In genomic region chr12:67900418-67900817, GRCh38 we compare ENCODE assay signal across 8 cellular contexts.
A peak's percentile ranks its signal among the peaks of the same experiment; 100 is the strongest.
DNase-seq lines count a peak whose midpoint lies in the region; ATAC-seq lines count a peak whose summit lies in the region.
"Not testable (repeated sequence)": the region's sequence is repeated elsewhere in the genome, so short reads cannot be mapped to it uniquely, and the experiment has no call there.

No MANE protein-coding gene starts in this region.

- not testable (repeated sequence) for H3K36me3 ChIP-seq in CD4-positive, CD25-positive, alpha-beta regulatory T cell (ENCODE audit: control insufficient read depth, insufficient read depth, low read length); CD8-positive, alpha-beta memory T cell (ENCODE audit: insufficient read depth, low read length)

- H3K36me3 Mint-ChIP-seq in CD4-positive, CD25-positive, alpha-beta regulatory T cell; CD8-positive, alpha-beta memory T cell; T-cell; activated CD4-positive, alpha-beta T cell treated with anti-CD3 and anti-CD28 coated beads, Interleukin-2, amount 10 ng/mL, durations not matched to agents 7 days and 5 days (ENCODE audit: low read depth); activated naive CD4-positive, alpha-beta T cell treated with anti-CD3 and anti-CD28 coated beads, Interleukin-2, amount 50 U/mL, for 24 hours; naive thymus-derived CD8-positive, alpha-beta T cell: not testable (repeated sequence)

- not testable (repeated sequence) for H3K27ac ChIP-seq in CD4-positive, CD25-positive, alpha-beta regulatory T cell (ENCODE audit: insufficient read depth, low read length, poor library complexity, severe bottlenecking); CD8-positive, alpha-beta memory T cell (ENCODE audit: low read depth, low read length)

- peak in 2 of 3 donors; percentile 6 to 46 for DNase-seq in CD4-positive, CD25-positive, alpha-beta regulatory T cell
- DNase-seq in CD8-positive, alpha-beta memory T cell, result peak in 3 of 5 donors; percentile 10 to 59 (median 57)
- DNase-seq in NCI-H69 (lab: John Stamatoyannopoulos, UW) (peak; percentile 4), T-cell (peak in 32 of 34 experiments; percentile 5 to 64 (median 42))
- DNase-seq in activated CD4-positive, alpha-beta T cell treated with anti-CD3 and anti-CD28 coated beads, Interleukin-2, amount 10 ng/mL, durations not matched to agents 7 days and 5 days, result peak; percentile 29
- DNase-seq in activated T-cell treated with anti-CD3 and anti-CD28 coated beads, Interleukin-2, amount 50 U/mL, for 1 hour, result peak; percentile 22
- DNase-seq in naive thymus-derived CD8-positive, alpha-beta T cell, result peak in 9 of 10 donors; percentile 3 to 85 (median 45)

- POLR2A ChIA-PET in CD8-positive, alpha-beta memory T cell (lab: Charles Lee); T-cell (lab: Charles Lee); activated CD4-positive, alpha-beta T cell treated with anti-CD3 and anti-CD28 coated beads, Interleukin-2, amount 10 ng/mL, durations not matched to agents 7 days and 5 days (lab: Charles Lee): not testable (repeated sequence)
- POLR2A ChIA-PET in naive thymus-derived CD8-positive, alpha-beta T cell (lab: Charles Lee), result interaction anchor here (1.1 to 1.2 kb wide), 2 partner anchors 10 to 250 kb away, joined by 4 to 7 read pairs; no protein-coding TSS in a partner anchor

- not testable (repeated sequence) for H3K4me3 ChIP-seq in CD4-positive, CD25-positive, alpha-beta regulatory T cell (ENCODE audit: low read depth, low read length); CD8-positive, alpha-beta memory T cell (ENCODE audit: low read length)

- H3K9me3 ChIP-seq in CD4-positive, CD25-positive, alpha-beta regulatory T cell (ENCODE audit: control insufficient read depth in 2 of 2, low read length in 2 of 2); CD8-positive, alpha-beta memory T cell (ENCODE audit: low read length): not testable (repeated sequence)

- peaks cover 0 to 13% (median 3%) of the 10 kb centered on the region in 4 donors for H3K4me1 Mint-ChIP-seq in CD4-positive, CD25-positive, alpha-beta regulatory T cell
- peaks cover 7 to 24% (median 9%) of the 10 kb centered on the region in 3 donors for H3K4me1 Mint-ChIP-seq in CD8-positive, alpha-beta memory T cell
- H3K4me1 Mint-ChIP-seq in T-cell, result peaks cover 6 to 12% (median 9%) of the 10 kb centered on the region in 3 donors
- H3K4me1 Mint-ChIP-seq in activated CD4-positive, alpha-beta T cell treated with anti-CD3 and anti-CD28 coated beads, Interleukin-2, amount 10 ng/mL, durations not matched to agents 7 days and 5 days, result not testable (repeated sequence)
- H3K4me1 Mint-ChIP-seq in activated naive CD4-positive, alpha-beta T cell treated with anti-CD3 and anti-CD28 coated beads, Interleukin-2, amount 50 U/mL, for 24 hours, result peaks cover 23% of the 10 kb centered on the region
- peaks cover 4 to 16% (median 10%) of the 10 kb centered on the region in 4 donors for H3K4me1 Mint-ChIP-seq in naive thymus-derived CD8-positive, alpha-beta T cell

- not testable (repeated sequence) for H3K27me3 Mint-ChIP-seq in CD4-positive, CD25-positive, alpha-beta regulatory T cell; CD8-positive, alpha-beta memory T cell; T-cell; activated CD4-positive, alpha-beta T cell treated with anti-CD3 and anti-CD28 coated beads, Interleukin-2, amount 10 ng/mL, durations not matched to agents 7 days and 5 days; activated naive CD4-positive, alpha-beta T cell treated with anti-CD3 and anti-CD28 coated beads, Interleukin-2, amount 50 U/mL, for 24 hours; naive thymus-derived CD8-positive, alpha-beta T cell

- ATAC-seq in CD4-positive, CD25-positive, alpha-beta regulatory T cell (ENCODE audit: low read depth in 2 of 2); T-cell (replicated peaks in 1 of 4); naive thymus-derived CD8-positive, alpha-beta T cell: not testable (repeated sequence)

- H3K9me3 Mint-ChIP-seq in CD4-positive, CD25-positive, alpha-beta regulatory T cell; CD8-positive, alpha-beta memory T cell; T-cell; activated CD4-positive, alpha-beta T cell treated with anti-CD3 and anti-CD28 coated beads, Interleukin-2, amount 10 ng/mL, durations not matched to agents 7 days and 5 days; activated naive CD4-positive, alpha-beta T cell treated with anti-CD3 and anti-CD28 coated beads, Interleukin-2, amount 50 U/mL, for 24 hours: not testable (repeated sequence)
- peaks cover 0 to 13% (median 9%) of the 10 kb centered on the region in 9 donors for H3K9me3 Mint-ChIP-seq in naive thymus-derived CD8-positive, alpha-beta T cell

- not testable (repeated sequence) for H3K27ac Mint-ChIP-seq in CD4-positive, CD25-positive, alpha-beta regulatory T cell; activated CD4-positive, alpha-beta T cell treated with anti-CD3 and anti-CD28 coated beads, Interleukin-2, amount 10 ng/mL, durations not matched to agents 7 days and 5 days; activated naive CD4-positive, alpha-beta T cell treated with anti-CD3 and anti-CD28 coated beads, Interleukin-2, amount 50 U/mL, for 24 hours
- peak overlapping the region in 1 of 8 donors; percentile 35 for H3K27ac Mint-ChIP-seq in CD8-positive, alpha-beta memory T cell
- peak overlapping the region in 1 of 2 donors; percentile 66 for H3K27ac Mint-ChIP-seq in T-cell
- H3K27ac Mint-ChIP-seq in naive thymus-derived CD8-positive, alpha-beta T cell, result peak overlapping the region in 8 of 10 donors; percentile 13 to 88 (median 64)

- not testable (repeated sequence) for H3K4me3 Mint-ChIP-seq in CD4-positive, CD25-positive, alpha-beta regulatory T cell; activated CD4-positive, alpha-beta T cell treated with anti-CD3 and anti-CD28 coated beads, Interleukin-2, amount 10 ng/mL, durations not matched to agents 7 days and 5 days
- peak overlapping the region in 3 of 7 donors; percentile 25 to 53 (median 44) for H3K4me3 Mint-ChIP-seq in CD8-positive, alpha-beta memory T cell
- peak overlapping the region in 1 of 3 donors; percentile 45 for H3K4me3 Mint-ChIP-seq in T-cell
- H3K4me3 Mint-ChIP-seq in activated naive CD4-positive, alpha-beta T cell treated with anti-CD3 and anti-CD28 coated beads, Interleukin-2, amount 50 U/mL, for 24 hours, result peak overlapping the region; percentile 3
- H3K4me3 Mint-ChIP-seq in naive thymus-derived CD8-positive, alpha-beta T cell, result peak overlapping the region in 5 of 10 donors; percentile 23 to 54 (median 50)

- H3K27me3 ChIP-seq in CD4-positive, CD25-positive, alpha-beta regulatory T cell (ENCODE audit: control insufficient read depth, insufficient read depth, low read length); CD8-positive, alpha-beta memory T cell (ENCODE audit: insufficient read depth, low read length, poor library complexity, severe bottlenecking): not testable (repeated sequence)

- H3K4me1 ChIP-seq in CD4-positive, CD25-positive, alpha-beta regulatory T cell (ENCODE audit: control insufficient read depth, insufficient read depth, low read length, poor library complexity, severe bottlenecking); CD8-positive, alpha-beta memory T cell (ENCODE audit: insufficient read depth, low read length): not testable (repeated sequence)

- CTCF ChIA-PET in CD8-positive, alpha-beta memory T cell (lab: Charles Lee); T-cell (lab: Charles Lee); activated CD4-positive, alpha-beta T cell treated with anti-CD3 and anti-CD28 coated beads, Interleukin-2, amount 10 ng/mL, durations not matched to agents 7 days and 5 days (lab: Charles Lee): not testable (repeated sequence)

Comparison
In these comparisons a context has a peak if more than half of its experiments do, and no peak if none do; other contexts are left out.
1. DNase-seq: peak in every context shown above with its lines; median percentile 57 in CD8-positive, alpha-beta memory T cell; 45 in naive thymus-derived CD8-positive, alpha-beta T cell; 42 in T-cell; 29 in activated CD4-positive, alpha-beta T cell treated with anti-CD3 and anti-CD28 coated beads, Interleukin-2, amount 10 ng/mL, durations not matched to agents 7 days and 5 days; 26 in CD4-positive, CD25-positive, alpha-beta regulatory T cell; 22 in activated T-cell treated with anti-CD3 and anti-CD28 coated beads, Interleukin-2, amount 50 U/mL, for 1 hour; 4 in NCI-H69.